2 cellular contexts compared by ENCODE assay signal in genomic region chr6:39964530-39964929, GRCh38.
TF ChIP-seq lines count a peak whose summit lies in the region.

No MANE protein-coding gene starts in this region.

TF ChIP-seq in HepG2, 621 proteins besides CTCF, POLR2A, EP300 and RAD21:
- TF ChIP-seq ZBTB39 (CRISPR knock-in tag; IDR thresholded peaks at IDR 0.05) (no peak), FOXA1 (IDR thresholded peaks at IDR 0.05) (peak; percentile 58; the same call in 1 of the 2 replicates), FOXA1 (CRISPR knock-in tag; IDR thresholded peaks at IDR 0.05) (no peak)

TF ChIP-seq in K562, 482 proteins besides CTCF, POLR2A, EP300 and RAD21:
- TF ChIP-seq ZNF512 (tag; IDR thresholded peaks at IDR 0.05) (0 out of 2 replicates have a peak, but pooled peaks have one; percentile 8), SMARCA4 (IDR thresholded peaks at IDR 0.05) (no peak), FOXA3 (CRISPR knock-in tag; conservative IDR thresholded peaks at IDR 0.05 in 1 of 2, IDR thresholded peaks at IDR 0.05 in 1 of 2) (0 out of 4 replicates have a peak, but pooled peaks of 1 of the 2 experiments have one; percentile 51)
